Comparison of ENCODE assay signal across 1 cellular context in genomic region chr14:23360496-23360895, GRCh38.
TF ChIP-seq lines count a peak whose summit lies in the region.

No MANE protein-coding gene starts in this region.

TF ChIP-seq in K562, 482 proteins besides CTCF, POLR2A, EP300 and RAD21:
- TF ChIP-seq BRF1 (IDR thresholded peaks at IDR 0.05; ENCODE audit: borderline replicate concordance, extremely low read depth, insufficient read length): no peak
- TF ChIP-seq HMGN3 (IDR thresholded peaks at IDR 0.05; ENCODE audit: borderline replicate concordance, extremely low read depth, insufficient read length, low read depth, low read length): no peak
